8 cellular contexts compared by ENCODE assay signal in genomic region chr12:120086801-120087621, GRCh38. TPM values are rescaled to one million over a fixed set of nuclear protein-coding genes. Genes with fewer than 3 reads are reported as not detected.
DNase-seq lines count a peak whose midpoint lies in the region; ATAC-seq and TF ChIP-seq lines count a peak whose summit lies in the region.

No MANE protein-coding gene starts in this region.

- H3K4me3 ChIP-seq in Jurkat, Clone E6-1 (ENCODE audit: low read length), result peak overlapping the region; percentile 52
- H3K4me3 ChIP-seq in PC-3 (ENCODE audit: low read length) (peak overlapping the region; percentile 60), esophagus muscularis mucosa (peak overlapping the region; percentile 46 to 55 (median 50)), muscle layer of duodenum (ENCODE audit: low read depth in 1 of 2, low read length in 2 of 2) (peak overlapping the region; percentile 47 to 56)

- H3K27me3 ChIP-seq in PC-3 (ENCODE audit: low read length) (no peaks in the 10 kb centered on the region), esophagus muscularis mucosa (no peaks in the 10 kb centered on the region), muscle layer of duodenum (ENCODE audit: low read depth, low read length) (no peaks in the 10 kb centered on the region)

- no peaks in the 10 kb centered on the region for H3K9me3 Mint-ChIP-seq in activated T-cell treated with anti-CD3 and anti-CD28 coated beads, Interleukin-2, amount 50 U/mL, for 4 hours

- ATAC-seq in GM21619 (IDR thresholded peaks at IDR 0.05; ENCODE audit: unreplicated experiment) (peak; percentile 98), PC-3 (peak; percentile 95)
- ATAC-seq in activated T-cell treated with anti-CD3 and anti-CD28 coated beads, Interleukin-2, amount 50 U/mL, for 4 hours, result peak; percentile 96 to 98

- peaks cover 32% of the 10 kb centered on the region for H3K4me1 Mint-ChIP-seq in activated T-cell treated with anti-CD3 and anti-CD28 coated beads, Interleukin-2, amount 50 U/mL, for 4 hours (ENCODE audit: low read depth)

- CTCF ChIA-PET in PC-3 (lab: Charles Lee), result interaction anchor here (0.7 to 1.3 kb wide), 5 partner anchors 31 to 216 kb away, joined by 3 to 17 read pairs (median 8); partner anchors contain the start of gene BICDL1

- H3K27ac ChIP-seq in PC-3 (ENCODE audit: low read length) (peak overlapping the region; percentile 74), esophagus muscularis mucosa (replicated peaks in 1 of 4) (peak overlapping the region; percentile 53 to 81 (median 68)), muscle layer of duodenum (ENCODE audit: low read length) (peak overlapping the region; percentile 49)

- peaks cover 31% of the 10 kb centered on the region for H3K36me3 Mint-ChIP-seq in activated T-cell treated with anti-CD3 and anti-CD28 coated beads, Interleukin-2, amount 50 U/mL, for 4 hours (ENCODE audit: insufficient read depth)

- DNase-seq in DMS53 treated with DMSO at 0.1 percent for 48 hours (lab: John Stamatoyannopoulos, UW; ENCODE audit: unreplicated experiment), result peak; percentile 99
- DNase-seq in Jurkat, Clone E6-1 (ENCODE audit: low read depth, low spot score), result peak; percentile 99
- peak; percentile 100 for DNase-seq in PC-3
- DNase-seq in activated T-cell treated with anti-CD3 and anti-CD28 coated beads, Interleukin-2, amount 50 U/mL, for 4 hours, result peak; percentile 99
- peak; percentile 100 for DNase-seq in esophagus muscularis mucosa (ENCODE audit: extremely low spot score)
- peak; percentile 100 for DNase-seq in stimulated activated CD8-positive, alpha-beta memory T cell treated with anti-CD3 and anti-CD28 coated beads, Interleukin-7, amount 100 ng/mL, for 4 hours (ENCODE audit: low read depth in 2 of 2)

- intact Hi-C loops in PC-3 (cut with micrococcal nuclease), result loop anchor here (1.0 to 5.0 kb wide), 6 partner anchors 8 to 280 kb away; no protein-coding TSS in a partner anchor
- intact Hi-C loops in esophagus muscularis mucosa (cut with DNase I), result loop anchor here (10.0 kb wide), 1 partner anchor 102 kb away; the partner anchor contains the start of gene BICDL1

- TF ChIP-seq CTCF in PC-3 (conservative IDR thresholded peaks at IDR 0.05; ENCODE audit: low read depth, low read length), result peak; percentile 97
- peak in 2 of 3 experiments; percentile 96 to 98 for TF ChIP-seq CTCF in esophagus muscularis mucosa (IDR thresholded peaks at IDR 0.05)

- 0% methylated on average over 27 of the region's 55 CpGs for WGBS in esophagus muscularis mucosa

- no peak for TF ChIP-seq POLR2A in esophagus muscularis mucosa (IDR thresholded peaks at IDR 0.05; ENCODE audit: low read depth)

- no peaks in the 10 kb centered on the region for H3K27me3 Mint-ChIP-seq in activated T-cell treated with anti-CD3 and anti-CD28 coated beads, Interleukin-2, amount 50 U/mL, for 4 hours (ENCODE audit: low read depth)

- H3K4me2 ChIP-seq in PC-3 (ENCODE audit: low read length), result peak overlapping the region; percentile 82

- no peaks in the 10 kb centered on the region for H3F3A ChIP-seq in PC-3 (ENCODE audit: low read length, unreplicated experiment)

- no TSS peak for BruUV-seq in PC-3 (replicated peaks; lab: Mats Ljungman, UMichigan)

- no peaks in the 10 kb centered on the region for H4K20me1 ChIP-seq in PC-3 (ENCODE audit: low read length)

- peak overlapping the region; percentile 75 for H3K9ac ChIP-seq in PC-3 (ENCODE audit: low read length)

- H3K79me2 ChIP-seq in PC-3 (ENCODE audit: low read length), result no peaks in the 10 kb centered on the region

- H3K9me2 ChIP-seq in PC-3 (replicated peaks; ENCODE audit: low read length), result no peaks in the 10 kb centered on the region

- H3K4me1 ChIP-seq in PC-3 (ENCODE audit: insufficient read depth, low read length), result peaks cover 16% of the 10 kb centered on the region
- peaks cover 11 to 18% (median 14%) of the 10 kb centered on the region in 4 donors for H3K4me1 ChIP-seq in esophagus muscularis mucosa
- peaks cover 3 to 7% of the 10 kb centered on the region in 2 donors for H3K4me1 ChIP-seq in muscle layer of duodenum (ENCODE audit: control insufficient read depth in 1 of 2, insufficient read depth in 2 of 2, low read length in 2 of 2)

- TF ChIP-seq EP300 in esophagus muscularis mucosa (IDR thresholded peaks at IDR 0.05), result no peak

- peak overlapping the region; percentile 70 for H3K4me3 Mint-ChIP-seq in activated T-cell treated with anti-CD3 and anti-CD28 coated beads, Interleukin-2, amount 50 U/mL, for 4 hours

- H3K36me3 ChIP-seq in PC-3 (ENCODE audit: low read depth, low read length), result no peaks in the 10 kb centered on the region; the same call in 1 of the 2 replicates
- H3K36me3 ChIP-seq in esophagus muscularis mucosa, result peaks cover 0 to under 1% (median under 1%) of the 10 kb centered on the region in 4 donors
- H3K36me3 ChIP-seq in muscle layer of duodenum (ENCODE audit: control insufficient read depth in 1 of 2, insufficient read depth in 2 of 2, low read length in 2 of 2), result no peaks in the 10 kb centered on the region

- POLR2A ChIA-PET in PC-3 (lab: Charles Lee; ENCODE audit: unreplicated experiment), result interaction anchor here (0.5 to 0.6 kb wide), 2 partner anchors 70 to 98 kb away, joined by 3 to 5 read pairs; no protein-coding TSS in a partner anchor

- H3K9me3 ChIP-seq in PC-3 (ENCODE audit: low read length) (no peaks in the 10 kb centered on the region), esophagus muscularis mucosa (no peaks in the 10 kb centered on the region), muscle layer of duodenum (ENCODE audit: control insufficient read depth in 1 of 2, low read length in 2 of 2) (no peaks in the 10 kb centered on the region)

- H2AFZ ChIP-seq in PC-3 (ENCODE audit: low read length), result peak overlapping the region; percentile 82

RNA-seq across cellular contexts. Expression of gene RAB35, which starts 29.5 kb away (rescaled TPM):
- 68.2 TPM for polyA plus RNA-seq in Jurkat, Clone E6-1 (2012; ENCODE audit: insufficient read depth, insufficient read length)
- total RNA-seq in PC-3 (2014; rRNA removed) (52.8 and 64.1 TPM in 2 replicates), esophagus muscularis mucosa (10 to 100 TPM; 18.7 to 45.9 (median 38.3) TPM)
- 10 to 100 TPM; 70.4 to 90.8 (median 74.6) TPM for total RNA-seq in activated T-cell treated with anti-CD3 and anti-CD28 coated beads, Interleukin-2, amount 50 U/mL, for 4 hours

Comparison
In these comparisons a context has a peak if more than half of its experiments do, and no peak if none do; other contexts are left out.
1. Peak in every context shown above with its lines: DNase-seq, ATAC-seq, H3K4me3 ChIP-seq and H3K27ac ChIP-seq.